22 cellular contexts compared by ENCODE assay signal in the genomic region with DNA sequence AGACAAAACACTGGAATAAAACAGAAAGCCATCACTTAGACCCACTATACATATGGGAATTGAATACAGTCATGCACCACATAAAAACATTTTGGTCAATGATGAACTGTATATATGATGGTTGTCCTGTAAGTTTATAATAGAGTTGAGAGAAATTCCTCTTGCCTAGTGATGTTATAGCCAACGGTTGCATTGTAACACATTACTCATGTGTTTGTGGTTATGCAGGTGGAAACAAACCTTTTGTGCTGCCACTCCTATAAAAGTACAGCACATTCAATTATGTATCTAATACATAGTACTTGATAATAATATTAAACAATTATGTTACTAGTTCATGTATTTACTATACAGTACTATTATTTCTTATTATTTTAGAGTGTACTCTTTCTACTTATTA.
DNase-seq lines count a peak whose midpoint lies in the region; ATAC-seq, FAIRE-seq and TF ChIP-seq lines count a peak whose summit lies in the region.
"Had no signal": no experiment of that assay in that cellular context is flagged by ENCODE, and none has a peak within 500 bp of the region (broad histone marks: within the 10 kb centered on the region; RNA-seq: fewer than 3 reads in every experiment).

No MANE protein-coding gene starts in this region.

- FAIRE-seq in bronchial epithelial cell (lab: Jason Lieb, UNC), result no peak
- FAIRE-seq in frontal cortex (lab: Jason Lieb, UNC), result no peak
- FAIRE-seq: A549, D721Med, GM12891, GM19239 had no signal

- H3K9me3 ChIP-seq in mammary epithelial cell (replicated peaks; ENCODE audit: insufficient read depth, low read length), result no peaks in the 10 kb centered on the region
- H3K9me3 ChIP-seq: A549 had no signal

- DNase-seq in mammary epithelial cell (peak; percentile 36), MCF 10A (ENCODE audit: unreplicated experiment) (no peak), bronchial epithelial cell (ENCODE audit: low read depth) (peak; percentile 48), epithelial cell of prostate (ENCODE audit: low read depth, low spot score) (peak; percentile 22), HUDEP-2 (lab: John Stamatoyannopoulos, UW; ENCODE audit: unreplicated experiment in 76 of 76) (no peak), frontal cortex (ENCODE audit: low spot score in 2 of 2) (no peak)
- DNase-seq: AML-193; Caco-2; Calu3; CD4-positive, alpha-beta T cell; CD8-positive, alpha-beta T cell; DMS79 treated with DMSO at 0.1 percent for 48 hours; GF-D8 had no signal

- H3K4me1 Mint-ChIP-seq in MCF 10A (ENCODE audit: insufficient read depth, unreplicated experiment), result no peaks in the 10 kb centered on the region
- H3K4me1 Mint-ChIP-seq: B cell had no signal

- H3K36me3 Mint-ChIP-seq in MCF 10A (ENCODE audit: insufficient read depth, unreplicated experiment), result no peaks in the 10 kb centered on the region
- H3K36me3 Mint-ChIP-seq: CD8-positive, alpha-beta T cell had no signal

- TF ChIP-seq CTCF in mammary epithelial cell (conservative IDR thresholded peaks at IDR 0.05 in 1 of 2, IDR thresholded peaks at IDR 0.05 in 1 of 2; ENCODE audit: extremely low read depth in 1 of 2, insufficient read depth in 1 of 2, low read depth in 1 of 2, low read length in 2 of 2), result no peak
- no peak for TF ChIP-seq CTCF in MCF 10A (IDR thresholded peaks at IDR 0.05; ENCODE audit: unreplicated experiment)
- TF ChIP-seq CTCF in bronchial epithelial cell (IDR thresholded peaks at IDR 0.05; ENCODE audit: insufficient read depth, low read length, severe bottlenecking), result no peak

- no peak for ATAC-seq in HG02610 (IDR thresholded peaks at IDR 0.05; ENCODE audit: unreplicated experiment)
- ATAC-seq: A549; CD8-positive, alpha-beta T cell had no signal

- no peaks in the 10 kb centered on the region for H3K4me1 ChIP-seq in mammary epithelial cell (ENCODE audit: insufficient read depth, low read length)
- H3K4me1 ChIP-seq: A549; BLaER1 treated with 17β-estradiol and CSF1 and Interleukin-3, amounts not matched to agents 10 nM and 100 nM; Caco-2 had no signal

- H3K4me3 ChIP-seq in mammary epithelial cell (replicated peaks in 1 of 3; ENCODE audit: insufficient read depth in 1 of 3, low read depth in 2 of 3, low read length in 3 of 3), result no peak overlapping the region
- H3K4me3 ChIP-seq in bronchial epithelial cell (ENCODE audit: low read depth, low read length), result no peak overlapping the region
- H3K4me3 ChIP-seq: A549; BLaER1 treated with 17β-estradiol and CSF1 and Interleukin-3, amounts not matched to agents 10 nM and 100 nM had no signal

- no peak overlapping the region for H3K4me3 Mint-ChIP-seq in MCF 10A (ENCODE audit: unreplicated experiment)
- H3K4me3 Mint-ChIP-seq: B cell; CD4-positive, alpha-beta T cell; CD8-positive, alpha-beta T cell had no signal

- H4K20me1 ChIP-seq in mammary epithelial cell (ENCODE audit: insufficient read depth, low read length), result no peaks in the 10 kb centered on the region
- H4K20me1 ChIP-seq: BLaER1 treated with 17β-estradiol and CSF1 and Interleukin-3, amounts not matched to agents 10 nM and 100 nM had no signal

- no peak overlapping the region for H3K27ac Mint-ChIP-seq in MCF 10A (ENCODE audit: low read depth, unreplicated experiment)
- H3K27ac Mint-ChIP-seq: B cell; CD4-positive, alpha-beta T cell; CD8-positive, alpha-beta T cell had no signal

- BruUV-seq in mammary epithelial cell (replicated peaks; lab: Mats Ljungman, UMichigan) (no TSS peak), MCF 10A (replicated peaks; lab: Mats Ljungman, UMichigan) (no TSS peak)

- intact Hi-C loops in mammary epithelial cell (cut with micrococcal nuclease) (no loop called here), MCF 10A (cut with micrococcal nuclease) (no loop called here)

- no peaks in the 10 kb centered on the region for H3K27me3 Mint-ChIP-seq in MCF 10A (ENCODE audit: insufficient read depth, unreplicated experiment)
- H3K27me3 Mint-ChIP-seq: B cell; CD4-positive, alpha-beta T cell had no signal

- no peaks in the 10 kb centered on the region for H3K79me2 ChIP-seq in mammary epithelial cell (ENCODE audit: insufficient read depth, low read length)

- H3K4me2 ChIP-seq in mammary epithelial cell (ENCODE audit: insufficient read depth, low read depth, low read length), result no peak overlapping the region
- H3K4me2 ChIP-seq: A549; BLaER1 treated with 17β-estradiol and CSF1 and Interleukin-3, amounts not matched to agents 10 nM and 100 nM had no signal

- CTCF ChIA-PET in mammary epithelial cell (lab: Charles Lee; ENCODE audit: low non-redundant PET), result no interaction called here
- CTCF ChIA-PET in MCF 10A (lab: Yijun Ruan, JAX), result no interaction called here

- H3K27me3 ChIP-seq in mammary epithelial cell (ENCODE audit: insufficient read depth, low read length), result no peaks in the 10 kb centered on the region
- H3K27me3 ChIP-seq in bronchial epithelial cell (ENCODE audit: control insufficient read depth, insufficient read depth, low read length), result no peaks in the 10 kb centered on the region
- H3K27me3 ChIP-seq: BLaER1 treated with 17β-estradiol and CSF1 and Interleukin-3, amounts not matched to agents 10 nM and 100 nM had no signal

- no peaks in the 10 kb centered on the region for H3K9me3 Mint-ChIP-seq in MCF 10A (ENCODE audit: unreplicated experiment)

- dilution Hi-C loops in mammary epithelial cell (cut with HindIII; ENCODE audit: low sequenced_read_pairs), result no loop called here

- 0% methylated on average over 1 of the region's 1 CpG for WGBS in mammary epithelial cell (ENCODE audit: low coverage, missing lambda C conversion rate)

- no peak overlapping the region for H3K9ac ChIP-seq in mammary epithelial cell (ENCODE audit: insufficient read depth, low read length)
- H3K9ac ChIP-seq: BLaER1 treated with 17β-estradiol and CSF1 and Interleukin-3, amounts not matched to agents 10 nM and 100 nM had no signal

- H2AFZ ChIP-seq in mammary epithelial cell (ENCODE audit: low read depth, low read length), result no peak overlapping the region

- H3K27ac ChIP-seq in mammary epithelial cell (ENCODE audit: insufficient read depth, low read depth, low read length), result no peak overlapping the region
- no peak overlapping the region for H3K27ac ChIP-seq in epithelial cell of prostate
- H3K27ac ChIP-seq: 22Rv1; A549; BLaER1 treated with 17β-estradiol and CSF1 and Interleukin-3, amounts not matched to agents 10 nM and 100 nM; C4-2B had no signal

- POLR2A ChIA-PET in MCF 10A (lab: Yijun Ruan, JAX), result no interaction called here

- in situ Hi-C loops in mammary epithelial cell (cut with MboI; ENCODE audit: low sequenced_read_pairs in 2 of 2), result no loop called here

- no peaks in the 10 kb centered on the region for H3K36me3 ChIP-seq in mammary epithelial cell (ENCODE audit: insufficient read depth, low read length)
- H3K36me3 ChIP-seq in bronchial epithelial cell (ENCODE audit: control insufficient read depth, insufficient read depth, low read length), result no peaks in the 10 kb centered on the region
- H3K36me3 ChIP-seq: BLaER1 treated with 17β-estradiol and CSF1 and Interleukin-3, amounts not matched to agents 10 nM and 100 nM had no signal

Comparison
In these comparisons a context has a peak if more than half of its experiments do, and no peak if none do; other contexts are left out.
1. DNase-seq: peak in mammary epithelial cell (single experiment), bronchial epithelial cell (single experiment) and epithelial cell of prostate (single experiment); none in MCF 10A (single experiment), HUDEP-2 (0 of 76) and frontal cortex (0 of 2).